ENCODE assay signal across 10 cellular contexts in genomic region chr11:76835928-76836612, GRCh38. TPM values are rescaled to one million over a fixed set of nuclear protein-coding genes. Genes with fewer than 3 reads are reported as not detected.
A peak's percentile ranks its signal among the peaks of the same experiment; 100 is the strongest.
DNase-seq lines count a peak whose midpoint lies in the region; ATAC-seq and TF ChIP-seq lines count a peak whose summit lies in the region.
"Had no signal": no experiment of that assay in that cellular context is flagged by ENCODE, and none has a peak within 500 bp of the region (broad histone marks: within the 10 kb centered on the region; RNA-seq: fewer than 3 reads in every experiment).

No MANE protein-coding gene starts in this region.

- peak; percentile 61 to 83 for DNase-seq in NCI-H2081 (lab: John Stamatoyannopoulos, UW)
- no peak for DNase-seq in NCI-H2081 treated with DMSO at 0.1 percent for 48 hours (lab: John Stamatoyannopoulos, UW)
- DNase-seq in RWPE1 (ENCODE audit: low spot score), result peak; percentile 30
- DNase-seq in foreskin fibroblast, result peak; percentile 76 to 93
- DNase-seq in upper lobe of left lung, result peak in 1 of 2 donors; percentile 51
- no peak for DNase-seq in activated T-cell treated with anti-CD3 and anti-CD28 coated beads, Interleukin-2, amount 50 U/mL, for 48 hours
- no peak for DNase-seq in NCI-H1417 treated with DMSO at 0.1 percent for 48 hours (lab: John Stamatoyannopoulos, UW)
- DNase-seq in H9, result no peak
- DNase-seq: activated naive CD4-positive, alpha-beta T cell treated with anti-CD3 and anti-CD28 coated beads, Interleukin-2, amount 50 U/mL, for 16 hours had no signal

- H3T11ph ChIP-seq in H9 (ENCODE audit: low read length), result no peak overlapping the region

- no peak overlapping the region for H3K9ac ChIP-seq in H9 (ENCODE audit: extremely low read depth, insufficient read length, low read length)

- H4K91ac ChIP-seq in H9 (ENCODE audit: insufficient read length, low read depth, low read length), result no peak overlapping the region

- peaks cover 32 to 54% (median 40%) of the 10 kb centered on the region in 4 donors for H3K4me1 ChIP-seq in upper lobe of left lung
- H3K4me1 ChIP-seq in H9 (ENCODE audit: insufficient read depth, low read length), result no peaks in the 10 kb centered on the region

- H2BK20ac ChIP-seq in H9 (ENCODE audit: low read depth, low read length, poor library complexity, severe bottlenecking), result no peak overlapping the region

- no peak overlapping the region for H3K4me3 ChIP-seq in foreskin fibroblast (ENCODE audit: low read depth in 1 of 2, low read length in 2 of 2)
- H3K4me3 ChIP-seq in upper lobe of left lung, result no peak overlapping the region
- H3K4me3 ChIP-seq: SK-N-MC had no signal

- no peak overlapping the region for H3K56ac ChIP-seq in H9 (ENCODE audit: insufficient read length, low read depth, low read length)

- no peak for TF ChIP-seq POLR2A in upper lobe of left lung (IDR thresholded peaks at IDR 0.05)

- no peaks in the 10 kb centered on the region for H3K23me2 ChIP-seq in H9 (ENCODE audit: insufficient read length, low read depth, low read length, poor library complexity, severe bottlenecking)

- no peak overlapping the region for H3K4ac ChIP-seq in H9 (ENCODE audit: low read depth, low read length)

- no peak overlapping the region for H2BK5ac ChIP-seq in H9 (ENCODE audit: insufficient read length, low read length)

- no peak overlapping the region for H3K18ac ChIP-seq in H9 (ENCODE audit: insufficient read length, low read depth, low read length)

- no peak overlapping the region for H2AK5ac ChIP-seq in H9 (ENCODE audit: insufficient read length, low read length)

- no peaks in the 10 kb centered on the region for H3K36me3 ChIP-seq in upper lobe of left lung

- TF ChIP-seq CTCF in RWPE1 (conservative IDR thresholded peaks at IDR 0.05; ENCODE audit: low read depth) (no peak), foreskin fibroblast (IDR thresholded peaks at IDR 0.05; ENCODE audit: low read depth, low read length) (no peak), upper lobe of left lung (IDR thresholded peaks at IDR 0.05) (no peak), H9 (conservative IDR thresholded peaks at IDR 0.05) (no peak)

- WGBS in upper lobe of left lung, 2 donors, result 57 to 61% methylated on average over 5 of the region's 5 CpGs
- WGBS in H9 (ENCODE audit: extremely low coverage, insufficient read length, low lambda C conversion rate), result no CpG with 5 or more reads among the region's 5 CpGs

- H4K20me1 ChIP-seq in H9 (ENCODE audit: control insufficient read depth, insufficient read depth, insufficient read length), result no peaks in the 10 kb centered on the region

- no peak overlapping the region for H4K8ac ChIP-seq in H9 (replicated peaks; ENCODE audit: insufficient read length, low read depth, low read length)

- no peak overlapping the region for H2BK12ac ChIP-seq in H9 (ENCODE audit: insufficient read length, low read depth, low read length)

- POLR2A ChIA-PET in RWPE1 (lab: Yijun Ruan, JAX; ENCODE audit: low non-redundant PET), result no interaction called here

- H3K36me3 Mint-ChIP-seq in H9 (ENCODE audit: insufficient read depth in 1 of 3, low read depth in 3 of 3), result no peaks in the 10 kb centered on the region

- ATAC-seq in upper lobe of left lung (ENCODE audit: low FRiP score in 2 of 2), result peak; percentile 77 to 78

- H2AFZ ChIP-seq in H9 (ENCODE audit: low read length), result no peak overlapping the region

- H3K23ac ChIP-seq in H9 (ENCODE audit: insufficient read length, low read depth, low read length), result no peak overlapping the region

- H2BK120ac ChIP-seq in H9 (ENCODE audit: low read depth, low read length, poor library complexity, severe bottlenecking), result no peak overlapping the region

- H3K27ac Mint-ChIP-seq in H9, result no peak overlapping the region

- H3K27me3 ChIP-seq in upper lobe of left lung (no peaks in the 10 kb centered on the region), H9 (ENCODE audit: insufficient read depth, low read length) (no peaks in the 10 kb centered on the region)

- no peak overlapping the region for H2BK15ac ChIP-seq in H9 (ENCODE audit: low read depth, low read length)

- no peak overlapping the region for H3K4me2 ChIP-seq in H9 (ENCODE audit: insufficient read depth, insufficient read length, low read length)

- no peaks in the 10 kb centered on the region for H3K9me3 Mint-ChIP-seq in H9

- H4K5ac ChIP-seq in H9 (ENCODE audit: insufficient read length, low read depth, low read length), result no peak overlapping the region

- H3K14ac ChIP-seq in H9 (ENCODE audit: insufficient read depth, low read length), result no peak overlapping the region

- CTCF ChIA-PET in RWPE1 (lab: Yijun Ruan, JAX), result interaction anchor here (0.6 to 0.9 kb wide), 3 partner anchors 83 to 115 kb away, joined by 3 read pairs; no protein-coding TSS in a partner anchor

- H3K27me3 Mint-ChIP-seq in H9 (ENCODE audit: low read depth), result peaks cover 7% of the 10 kb centered on the region

- no peaks in the 10 kb centered on the region for H3K79me2 ChIP-seq in H9 (ENCODE audit: insufficient read depth, low read length)

- H3K4me3 Mint-ChIP-seq in H9, result no peak overlapping the region

- peak overlapping the region; percentile 82 for H3K27ac ChIP-seq in RWPE1
- H3K27ac ChIP-seq in upper lobe of left lung, result peak overlapping the region; percentile 59 to 74 (median 63)
- H3K27ac ChIP-seq in H9 (ENCODE audit: insufficient read length, low read depth, low read length), result no peak overlapping the region
- H3K27ac ChIP-seq: SK-N-MC had no signal

- H3K4me1 Mint-ChIP-seq in H9, result peaks cover 8 to 10% of the 10 kb centered on the region in 2 experiments

- no peaks in the 10 kb centered on the region for H3K79me1 ChIP-seq in H9 (ENCODE audit: insufficient read depth, low read depth, low read length, poor library complexity, severe bottlenecking)

- H3K9me3 ChIP-seq in upper lobe of left lung (no peaks in the 10 kb centered on the region), H9 (ENCODE audit: control insufficient read depth, low read depth, low read length) (no peaks in the 10 kb centered on the region)

- peak in 2 of 4 donors; percentile 31 to 55 for TF ChIP-seq EP300 in upper lobe of left lung (IDR thresholded peaks at IDR 0.05)

RNA-seq across cellular contexts. Expression of gene ACER3, which starts 24.6 kb away (rescaled TPM):
- total RNA-seq in upper lobe of left lung (10 to 100 TPM; 10.5 to 46.7 (median 17.1) TPM), H9 (2021) (14.7 and 17.2 TPM in 2 replicates)

RNA-seq across cellular contexts. Expression of gene TSKU, which starts 52.9 kb away (rescaled TPM):
- total RNA-seq in upper lobe of left lung, result 10 to 100 TPM in 2 of 6 donors, 1 to 10 TPM in 4; 2.1 to 19.8 (median 9.5) TPM
- total RNA-seq in H9 (2021), result 25.4 and 27.4 TPM in 2 replicates

Comparison
In these comparisons a context has a peak if more than half of its experiments do, and no peak if none do; other contexts are left out.
1. DNase-seq: peak in NCI-H2081 (2 of 2), RWPE1 (single experiment) and foreskin fibroblast (2 of 2); none in NCI-H2081 treated with DMSO at 0.1 percent for 48 hours (single experiment), activated T-cell treated with anti-CD3 and anti-CD28 coated beads, Interleukin-2, amount 50 U/mL, for 48 hours (0 of 2), NCI-H1417 treated with DMSO at 0.1 percent for 48 hours (single experiment) and H9 (single experiment).